ENCODE assay signal across 9 cellular contexts in the genomic region with DNA sequence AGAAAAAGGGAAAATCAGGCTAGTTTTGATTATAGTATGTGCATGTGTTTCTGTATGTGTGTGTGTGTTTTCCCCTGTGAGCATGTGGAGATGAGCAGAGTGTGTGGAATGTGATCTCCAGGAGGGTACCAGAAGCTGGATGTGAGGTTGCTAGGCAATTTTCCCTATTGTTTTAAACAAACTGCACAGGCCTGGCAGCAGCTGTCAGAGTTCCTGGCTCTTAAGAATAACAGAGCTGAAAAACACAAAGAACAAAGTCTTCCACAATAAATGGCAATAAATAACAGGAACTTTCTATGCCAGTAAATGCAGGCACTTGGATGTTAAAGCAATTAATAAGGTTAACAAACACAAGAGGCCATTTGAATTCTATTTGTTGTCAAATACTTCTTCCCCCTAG.
DNase-seq lines count a peak whose midpoint lies in the region; ATAC-seq and TF ChIP-seq lines count a peak whose summit lies in the region.
"Had no signal": no experiment of that assay in that cellular context is flagged by ENCODE, and none has a peak within 500 bp of the region (broad histone marks: within the 10 kb centered on the region; RNA-seq: fewer than 3 reads in every experiment).

No MANE protein-coding gene starts in this region.

- DNase-seq in EL (peak; percentile 76), NCI-H345 (lab: John Stamatoyannopoulos, UW) (peak; percentile 36), fibroblast of peridontal ligament (ENCODE audit: extremely low read depth) (peak; percentile 99), neural crest cell (ENCODE audit: low read depth, low spot score) (no peak), sciatic nerve (ENCODE audit: low spot score) (no peak)
- no peak for DNase-seq in stimulated activated naive CD8-positive, alpha-beta T cell treated with anti-CD3 and anti-CD28 coated beads, Interleukin-15, amount 100 ng/mL, for 72 hours
- DNase-seq: upper lobe of right lung had no signal

- peak overlapping the region; percentile 7 for H3K27ac Mint-ChIP-seq in neural crest cell (ENCODE audit: unreplicated experiment)
- no peak overlapping the region for H3K27ac Mint-ChIP-seq in stimulated activated naive CD8-positive, alpha-beta T cell treated with anti-CD3 and anti-CD28 coated beads, Interleukin-15, amount 100 ng/mL, for 72 hours

- peak overlapping the region; percentile 5 for H3K4me3 Mint-ChIP-seq in neural crest cell
- H3K4me3 Mint-ChIP-seq in stimulated activated naive CD8-positive, alpha-beta T cell treated with anti-CD3 and anti-CD28 coated beads, Interleukin-15, amount 100 ng/mL, for 72 hours = no peak overlapping the region

- H3K27me3 Mint-ChIP-seq in neural crest cell (ENCODE audit: low read depth) = no peaks in the 10 kb centered on the region
- H3K27me3 Mint-ChIP-seq in stimulated activated naive CD8-positive, alpha-beta T cell treated with anti-CD3 and anti-CD28 coated beads, Interleukin-15, amount 100 ng/mL, for 72 hours = no peaks in the 10 kb centered on the region

- H3K36me3 Mint-ChIP-seq in neural crest cell (ENCODE audit: low read depth) = no peaks in the 10 kb centered on the region

- peaks cover 20% of the 10 kb centered on the region for H3K4me1 Mint-ChIP-seq in neural crest cell
- no peaks in the 10 kb centered on the region for H3K4me1 Mint-ChIP-seq in stimulated activated naive CD8-positive, alpha-beta T cell treated with anti-CD3 and anti-CD28 coated beads, Interleukin-15, amount 100 ng/mL, for 72 hours

- no peak for ATAC-seq in HG03354 (IDR thresholded peaks at IDR 0.05; ENCODE audit: poor library complexity, severe bottlenecking, unreplicated experiment)
- ATAC-seq in sciatic nerve = no peak
- no peak for ATAC-seq in GM18870 (IDR thresholded peaks at IDR 0.05; ENCODE audit: unreplicated experiment)
- no peak for ATAC-seq in stimulated activated naive CD8-positive, alpha-beta T cell treated with anti-CD3 and anti-CD28 coated beads, Interleukin-15, amount 100 ng/mL, for 72 hours
- ATAC-seq: upper lobe of right lung had no signal

- no peak for TF ChIP-seq CTCF in neural crest cell (conservative IDR thresholded peaks at IDR 0.05)

- intact Hi-C loops in sciatic nerve (cut with DNase I) = no loop called here

- H3K9me3 Mint-ChIP-seq in neural crest cell = no peaks in the 10 kb centered on the region
- H3K9me3 Mint-ChIP-seq in stimulated activated naive CD8-positive, alpha-beta T cell treated with anti-CD3 and anti-CD28 coated beads, Interleukin-15, amount 100 ng/mL, for 72 hours = peaks cover 0 to under 1% of the 10 kb centered on the region in 2 donors

Comparison
In these comparisons a context has a peak if more than half of its experiments do, and no peak if none do; other contexts are left out.
1. DNase-seq: peak in EL (single experiment), NCI-H345 (single experiment) and fibroblast of peridontal ligament (single experiment); none in neural crest cell (single experiment), sciatic nerve (single experiment) and stimulated activated naive CD8-positive, alpha-beta T cell treated with anti-CD3 and anti-CD28 coated beads, Interleukin-15, amount 100 ng/mL, for 72 hours (0 of 2).